In the genomic region with DNA sequence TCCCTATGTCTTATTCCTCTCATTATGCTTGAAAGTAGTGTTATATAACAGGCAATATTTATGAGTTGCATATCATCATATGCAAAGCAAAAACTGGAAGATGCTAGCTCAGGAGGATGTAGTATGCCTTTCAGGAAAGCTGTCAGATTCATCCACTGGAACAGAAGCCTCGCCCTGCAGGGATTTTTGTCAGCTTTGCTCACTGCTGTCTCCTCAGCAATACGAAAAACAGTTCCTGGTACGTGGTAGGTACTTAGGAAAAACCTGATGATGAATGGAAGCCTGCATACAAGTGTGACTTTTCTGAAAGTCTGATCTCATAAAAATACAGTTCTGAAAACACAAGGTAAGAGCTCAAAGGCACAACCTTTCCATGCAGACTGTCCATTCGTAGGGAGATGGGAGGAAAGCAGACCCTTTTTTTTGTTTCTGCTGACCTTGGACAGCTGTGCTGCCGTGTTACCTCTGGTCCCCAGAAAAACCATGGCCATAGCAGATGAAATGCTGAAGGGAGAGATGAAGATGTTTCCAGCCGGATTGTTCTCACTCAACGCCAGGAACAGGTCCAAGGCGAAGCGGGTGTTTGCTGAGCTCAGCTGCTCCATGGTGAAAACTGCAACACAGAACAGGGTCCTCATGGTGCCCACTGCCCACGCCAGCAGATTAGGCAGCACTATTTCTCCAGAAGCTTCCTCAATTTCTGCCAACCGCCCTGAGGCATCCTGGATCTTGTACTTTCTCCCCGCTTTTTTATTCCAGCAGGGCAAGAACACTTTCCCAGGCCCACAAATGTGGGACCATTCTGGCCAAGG, we compare ENCODE assay signal across 1 cellular context.
TF ChIP-seq lines count a peak whose summit lies in the region.

No MANE protein-coding gene starts in this region.

TF ChIP-seq in IMR-90, 13 proteins besides CTCF, POLR2A, EP300 and RAD21:
- TF ChIP-seq SMC3 (IDR thresholded peaks at IDR 0.05; ENCODE audit: low read depth, low read length) (no peak), USF2 (IDR thresholded peaks at IDR 0.05; ENCODE audit: low read depth, low read length) (no peak), NFE2L2 (IDR thresholded peaks at IDR 0.05; ENCODE audit: low read depth, low read length) (no peak), CHD1 (IDR thresholded peaks at IDR 0.05; ENCODE audit: low read depth, low read length) (no peak), RFX5 (IDR thresholded peaks at IDR 0.05; ENCODE audit: low read depth, low read length) (no peak), FOS (IDR thresholded peaks at IDR 0.05; ENCODE audit: low read depth, low read length) (no peak), CEBPB (IDR thresholded peaks at IDR 0.05; ENCODE audit: low read depth, low read length) (no peak), MXI1 (IDR thresholded peaks at IDR 0.05; ENCODE audit: borderline replicate concordance, low read depth, low read length) (no peak), MAZ (IDR thresholded peaks at IDR 0.05; ENCODE audit: borderline replicate concordance, low read depth, low read length) (no peak), RCOR1 (IDR thresholded peaks at IDR 0.05; ENCODE audit: insufficient replicate concordance, low read length) (no peak), BHLHE40 (IDR thresholded peaks at IDR 0.05; ENCODE audit: low read depth, low read length) (no peak), ELK1 (IDR thresholded peaks at IDR 0.05; ENCODE audit: borderline replicate concordance, low read depth, low read length) (no peak), MAFK (IDR thresholded peaks at IDR 0.05; ENCODE audit: low read depth, low read length) (no peak)
